In the genomic region with DNA sequence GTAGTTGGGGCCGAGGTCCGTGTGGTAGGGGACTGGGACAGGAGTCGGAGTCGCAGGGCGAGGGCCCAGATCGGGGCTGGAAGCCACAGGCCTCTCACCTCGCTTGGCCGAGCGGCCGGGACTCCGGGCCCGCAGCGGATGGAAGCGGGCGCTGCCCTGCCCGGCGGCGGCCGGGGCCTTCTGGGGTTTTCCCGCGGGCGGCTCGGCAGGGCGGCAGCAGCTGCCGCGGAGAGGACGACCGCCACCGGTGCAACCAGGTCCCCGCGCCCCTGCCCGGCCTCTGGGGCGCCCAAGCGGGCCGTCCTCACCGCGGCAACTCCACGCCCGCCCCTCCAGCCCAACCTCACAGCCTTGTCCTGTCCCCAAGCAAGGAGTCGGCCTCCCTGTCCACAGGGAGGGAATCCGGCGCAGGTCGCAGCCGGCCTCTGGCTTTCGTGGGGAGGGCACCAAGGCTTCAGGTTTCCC, we compare ENCODE assay signal across 20 cellular contexts. TPM values are rescaled to one million over a fixed set of nuclear protein-coding genes. Genes with fewer than 3 reads are reported as not detected.
A peak's percentile ranks its signal among the peaks of the same experiment; 100 is the strongest.
DNase-seq lines count a peak whose midpoint lies in the region; ATAC-seq, FAIRE-seq and TF ChIP-seq lines count a peak whose summit lies in the region.
"Had no signal": no experiment of that assay in that cellular context is flagged by ENCODE, and none has a peak within 500 bp of the region (broad histone marks: within the 10 kb centered on the region; RNA-seq: fewer than 3 reads in every experiment).

No MANE protein-coding gene starts in this region.

- TF ChIP-seq POLR2A in K562 (conservative IDR thresholded peaks at IDR 0.05) (no peak), stomach (IDR thresholded peaks at IDR 0.05) (no peak)

- no peak for TF ChIP-seq CTCF in K562 (IDR thresholded peaks at IDR 0.05 in 2 of 3, conservative IDR thresholded peaks at IDR 0.05 in 1 of 3; ENCODE audit: insufficient read depth in 2 of 3, low read depth in 1 of 3, low read length in 3 of 3)
- no peak for TF ChIP-seq CTCF in lower lobe of right lung (IDR thresholded peaks at IDR 0.05)
- no peak for TF ChIP-seq CTCF in stomach (IDR thresholded peaks at IDR 0.05)

- no peak overlapping the region for H2AFZ ChIP-seq in K562 (ENCODE audit: low read depth, low read length)

- no peak for TF ChIP-seq EP300 in K562 (IDR thresholded peaks at IDR 0.05; ENCODE audit: low read length)
- no peak for TF ChIP-seq EP300 in stomach (IDR thresholded peaks at IDR 0.05)

- ATAC-seq in K562 = no peak
- ATAC-seq in lower lobe of right lung = peak; percentile 50 to 86
- ATAC-seq in HG03521 (IDR thresholded peaks at IDR 0.05; ENCODE audit: unreplicated experiment) = no peak
- ATAC-seq: activated T-cell treated with anti-CD3 and anti-CD28 coated beads, Interleukin-2, amount 50 U/mL, for 72 hours; CD8-positive, alpha-beta T cell; HCT116; PC-3; stimulated activated memory B cell treated with anti-CD40 and anti-IgM and Interleukin-4, amounts not matched to agents 10 μg/mL and 1 μg/mL and 100 μg/mL, for 72 hours had no signal

- no peak overlapping the region for H3K4me2 ChIP-seq in K562 (ENCODE audit: insufficient read depth, low read length)

- no TSS peak for BruUV-seq in K562 (replicated peaks; lab: Mats Ljungman, UMichigan)

- in situ Hi-C loops in K562 (cut with MboI) = no loop called here

- intact Hi-C loops in K562 (cut with micrococcal nuclease) = no loop called here
- intact Hi-C loops in lower lobe of right lung (cut with DNase I) = no loop called here
- intact Hi-C loops in stomach (cut with DNase I; ENCODE audit: low total_unique reads) = no loop called here

- no peak for FAIRE-seq in K562 (lab: Jason Lieb, UNC)
- FAIRE-seq: A204.1 had no signal

- H3K79me2 ChIP-seq in K562 (ENCODE audit: control insufficient read depth, insufficient read depth, low read length) = no peaks in the 10 kb centered on the region

- H3K9ac ChIP-seq in K562 (ENCODE audit: insufficient read depth in 1 of 2, low read depth in 2 of 2, low read length in 2 of 2) = no peak overlapping the region

- no peak for TF ChIP-seq RAD21 in K562 (CRISPR knock-in tag; conservative IDR thresholded peaks at IDR 0.05 in 1 of 2, IDR thresholded peaks at IDR 0.05 in 1 of 2)

- no peaks in the 10 kb centered on the region for H3K9me1 ChIP-seq in K562 (ENCODE audit: control insufficient read depth, insufficient read depth, low read length)

- 98% methylated on average over 13 of the region's 45 CpGs for WGBS in K562 (ENCODE audit: insufficient coverage, low coverage, missing lambda C conversion rate)
- WGBS in stomach, 5 donors = 8 to 27% (median 18%) methylated on average over 11 to 45 of the region's 45 CpGs

- CTCF ChIA-PET in K562 (lab: Yijun Ruan, JAX; ENCODE audit: low intra/inter-chr PET ratio) = no interaction called here

- no peaks in the 10 kb centered on the region; a peak in 1 of 5 replicates for H3K4me1 ChIP-seq in K562 (replicated peaks in 1 of 2; ENCODE audit: control insufficient read depth in 2 of 2, insufficient read depth in 2 of 2, low read length in 2 of 2)
- no peaks in the 10 kb centered on the region for H3K4me1 ChIP-seq in lower lobe of right lung
- H3K4me1 ChIP-seq in stomach = peaks cover 4 to 10% (median 8%) of the 10 kb centered on the region in 4 donors

- no peaks in the 10 kb centered on the region for H4K20me1 ChIP-seq in K562 (replicated peaks; ENCODE audit: control insufficient read depth, insufficient read depth, low read length)

- POLR2A ChIA-PET in K562 (lab: Yijun Ruan, JAX) = no interaction called here

- H3K4me3 ChIP-seq in K562 = no peak overlapping the region
- H3K4me3 ChIP-seq in lower lobe of right lung = no peak overlapping the region
- H3K4me3 ChIP-seq in stomach = peak overlapping the region; percentile 22 to 43 (median 26)

- H3K27me3 ChIP-seq in K562 (ENCODE audit: control insufficient read depth in 2 of 2, insufficient read depth in 2 of 2, low read length in 2 of 2) (no peaks in the 10 kb centered on the region), lower lobe of right lung (ENCODE audit: low read depth) (peaks cover 34% of the 10 kb centered on the region), stomach (peaks cover 0 to 42% (median 19%) of the 10 kb centered on the region in 3 donors)

- H3K36me3 ChIP-seq in K562 (ENCODE audit: control insufficient read depth, insufficient read depth, low read length) (no peaks in the 10 kb centered on the region), lower lobe of right lung (no peaks in the 10 kb centered on the region), stomach (no peaks in the 10 kb centered on the region)

- DNase-seq in activated CD8-positive, alpha-beta memory T cell treated with anti-CD3 and anti-CD28 coated beads for 24 hours = peak; percentile 63
- DNase-seq in activated CD8-positive, alpha-beta memory T cell treated with anti-CD3 and anti-CD28 coated beads, Interleukin-2, amount 50 U/mL, for 4 hours = no peak
- DNase-seq in K562 (ENCODE audit: extremely low read depth in 1 of 4, low spot score in 3 of 4) = no peak
- no peak for DNase-seq in lower lobe of right lung
- peak; percentile 28 for DNase-seq in stomach
- no peak for DNase-seq in SKM-1 (lab: John Stamatoyannopoulos, UW; ENCODE audit: unreplicated experiment)
- no peak for DNase-seq in activated effector memory CD4-positive, alpha-beta T cell treated with Interleukin-2 at 50 U/mL for 16 hours
- DNase-seq: activated CD4-positive, CD25-positive, alpha-beta regulatory T cell treated with anti-CD3 and anti-CD28 coated beads, Interleukin-2, amount 50 U/mL, for 72 hours; anterior cingulate cortex; CD8-positive, alpha-beta T cell; NCI-H1694; NCI-H510A; PC-3; stimulated activated CD4-positive, alpha-beta T cell treated with anti-CD3 and anti-CD28 coated beads, Interleukin-4, amount 100 ng/mL, for 1 hour; T-helper 1 cell had no signal

- H3K27ac ChIP-seq in K562 (ENCODE audit: extremely low read depth, low read depth, low read length) (no peak overlapping the region), lower lobe of right lung (no peak overlapping the region), stomach (no peak overlapping the region)

- H3K9me3 ChIP-seq in K562 (replicated peaks; ENCODE audit: control insufficient read depth, insufficient read depth, low read depth, low read length) (no peaks in the 10 kb centered on the region), lower lobe of right lung (no peaks in the 10 kb centered on the region), stomach (no peaks in the 10 kb centered on the region)

RNA-seq across cellular contexts. Expression of a gene that starts 15.6 kb away (rescaled TPM):
- total RNA-seq in K562 (2011; cell fraction: chromatin; rRNA removed; ENCODE audit: low replicate concordance) = 87.6 and 168 TPM in 2 replicates
- 46.0 and 46.2 TPM in 2 replicates for total RNA-seq in K562 (2011; cell fraction: nucleolus; rRNA removed)
- 64.0 and 84.8 TPM in 2 replicates for total RNA-seq in K562 (2011; cell fraction: nucleoplasm; rRNA removed)
- total RNA-seq in K562 (2014; rRNA removed) (70.4 and 78.3 TPM in 2 replicates), K562 (2014; rRNA removed; fragmentation: Illumina TruSeq; extraction: Trizol) (136 and 190 TPM in 2 replicates), K562 (2015; rRNA removed; fragmentation: Illumina TruSeq; extraction: Trizol) (85.8 and 107 TPM in 2 replicates), K562 (2021) (156 and 160 TPM in 2 replicates), lower lobe of right lung (47.4 TPM), stomach (10 to 100 TPM in 4 of 5 donors, 1 to 10 TPM in 1; 4.1 to 61.3 (median 35.3) TPM)
- polyA plus RNA-seq in K562 (2011; rRNA removed) (53.8 and 122 TPM in 2 replicates), K562 (2014; fragmentation: Illumina TruSeq; extraction: Trizol) (93.2 and 93.6 TPM in 2 replicates), K562 (2014; fragmentation: Nextera tagmentation; extraction: Ambion mirVana) (100 to 1,000 TPM; 204 to 330 TPM), K562 (2014; rRNA removed) (131 and 142 TPM in 2 replicates), stomach (10 to 100 TPM; 24.2 to 49.6 (median 30.9) TPM)
- 6.9 and 14.5 TPM in 2 replicates for polyA plus RNA-seq in K562 (2011; cell fraction: cytosol; rRNA removed)
- polyA plus RNA-seq in K562 (2011; cell fraction: nucleus; rRNA removed) = 29.7 and 32.9 TPM in 2 replicates
- polyA plus RNA-seq in K562 (2012) = 75.6 and 127 TPM in 2 replicates
- 43.9 and 58.6 TPM in 2 replicates for polyA minus RNA-seq in K562 (2011; rRNA and poly(A)+ RNA removed)
- 16.8 and 34.3 TPM in 2 replicates for polyA minus RNA-seq in K562 (2011; cell fraction: cytosol; rRNA and poly(A)+ RNA removed)
- polyA minus RNA-seq in K562 (2011; cell fraction: nucleus; rRNA and poly(A)+ RNA removed) = 12.1 and 13.9 TPM in 2 replicates

RNA-seq across cellular contexts. Expression of a gene that starts 19.7 kb away (rescaled TPM):
- total RNA-seq in K562 (2011; cell fraction: chromatin; rRNA removed; ENCODE audit: low replicate concordance) = 25.3 and 93.4 TPM in 2 replicates
- 17.5 and 19.6 TPM in 2 replicates for total RNA-seq in K562 (2011; cell fraction: nucleolus; rRNA removed)
- total RNA-seq in K562 (2011; cell fraction: nucleoplasm; rRNA removed) = 36.7 and 56.3 TPM in 2 replicates
- 16.9 and 22.2 TPM in 2 replicates for total RNA-seq in K562 (2014; rRNA removed)
- 64.3 and 73.2 TPM in 2 replicates for total RNA-seq in K562 (2014; rRNA removed; fragmentation: Illumina TruSeq; extraction: Trizol)
- total RNA-seq in K562 (2015; rRNA removed; fragmentation: Illumina TruSeq; extraction: Trizol) = 52.4 and 56.4 TPM in 2 replicates
- total RNA-seq in K562 (2021) = 45.6 and 48.3 TPM in 2 replicates
- polyA plus RNA-seq in K562 (2011; rRNA removed) = 22.3 and 47.2 TPM in 2 replicates
- 7.2 and 8.9 TPM in 2 replicates for polyA plus RNA-seq in K562 (2011; cell fraction: cytosol; rRNA removed)
- 17.9 and 19.5 TPM in 2 replicates for polyA plus RNA-seq in K562 (2011; cell fraction: nucleus; rRNA removed)
- polyA plus RNA-seq in K562 (2012) = 32.1 and 33.4 TPM in 2 replicates
- polyA plus RNA-seq in K562 (2014; fragmentation: Illumina TruSeq; extraction: Trizol) = 50.4 and 59.7 TPM in 2 replicates
- polyA plus RNA-seq in K562 (2014; fragmentation: Nextera tagmentation; extraction: Ambion mirVana) = 10 to 100 TPM; 19.5 to 21.9 TPM
- 33.3 and 34.1 TPM in 2 replicates for polyA plus RNA-seq in K562 (2014; rRNA removed)
- polyA minus RNA-seq in K562 (2011; rRNA and poly(A)+ RNA removed) = 39.5 and 51.7 TPM in 2 replicates
- polyA minus RNA-seq in K562 (2011; cell fraction: cytosol; rRNA and poly(A)+ RNA removed) = 14.1 and 29.7 TPM in 2 replicates
- 9.3 and 12.0 TPM in 2 replicates for polyA minus RNA-seq in K562 (2011; cell fraction: nucleus; rRNA and poly(A)+ RNA removed)
- total RNA-seq in lower lobe of right lung = 25.0 TPM
- total RNA-seq in stomach = 10 to 100 TPM in 3 of 5 donors, 1 to 10 TPM in 2; 5.5 to 53.7 (median 21.7) TPM
- 10 to 100 TPM in 1 of 3 donors, 1 to 10 TPM in 2; 9.1 to 12.8 (median 9.3) TPM for polyA plus RNA-seq in stomach

RNA-seq across cellular contexts. Expression of a gene that starts 58.1 kb away (rescaled TPM):
- 5.9 and 9.8 TPM in 2 replicates for total RNA-seq in K562 (2011; cell fraction: chromatin; rRNA removed; ENCODE audit: low replicate concordance)
- total RNA-seq in K562 (2011; cell fraction: nucleolus; rRNA removed) = 9.0 and 9.9 TPM in 2 replicates
- 8.0 and 13.7 TPM in 2 replicates for total RNA-seq in K562 (2011; cell fraction: nucleoplasm; rRNA removed)
- total RNA-seq in K562 (2014; rRNA removed) = 102 and 103 TPM in 2 replicates
- total RNA-seq in K562 (2014; rRNA removed; fragmentation: Illumina TruSeq; extraction: Trizol) = 74.0 and 81.1 TPM in 2 replicates
- total RNA-seq in K562 (2015; rRNA removed; fragmentation: Illumina TruSeq; extraction: Trizol) = 77.8 and 79.6 TPM in 2 replicates
- total RNA-seq in K562 (2021) = 48.2 and 56.8 TPM in 2 replicates
- 21.6 and 37.3 TPM in 2 replicates for polyA plus RNA-seq in K562 (2011; rRNA removed)
- polyA plus RNA-seq in K562 (2011; cell fraction: cytosol; rRNA removed) = 30.7 and 47.8 TPM in 2 replicates
- 14.3 and 18.7 TPM in 2 replicates for polyA plus RNA-seq in K562 (2011; cell fraction: nucleus; rRNA removed)
- polyA plus RNA-seq in K562 (2012) = 48.5 and 68.8 TPM in 2 replicates
- polyA plus RNA-seq in K562 (2014; fragmentation: Illumina TruSeq; extraction: Trizol) = 60.4 and 60.5 TPM in 2 replicates
- 10 to 100 TPM; 11.9 to 13.7 TPM for polyA plus RNA-seq in K562 (2014; fragmentation: Nextera tagmentation; extraction: Ambion mirVana)
- polyA plus RNA-seq in K562 (2014; rRNA removed) = 59.7 and 68.8 TPM in 2 replicates
- polyA minus RNA-seq in K562 (2011; rRNA and poly(A)+ RNA removed) = 29.9 and 48.6 TPM in 2 replicates
- polyA minus RNA-seq in K562 (2011; cell fraction: cytosol; rRNA and poly(A)+ RNA removed) = 6.6 and 24.9 TPM in 2 replicates
- polyA minus RNA-seq in K562 (2011; cell fraction: nucleus; rRNA and poly(A)+ RNA removed) = 2.7 and 5.4 TPM in 2 replicates
- 37.4 TPM for total RNA-seq in lower lobe of right lung
- 10 to 100 TPM; 22.8 to 61.4 (median 38.4) TPM for total RNA-seq in stomach
- 10 to 100 TPM; 52.1 to 57.3 (median 56.0) TPM for polyA plus RNA-seq in stomach

Comparison
In these comparisons a context has a peak if more than half of its experiments do, and no peak if none do; other contexts are left out.
1. DNase-seq: peak in activated CD8-positive, alpha-beta memory T cell treated with anti-CD3 and anti-CD28 coated beads for 24 hours (single experiment) and stomach (single experiment); none in activated CD8-positive, alpha-beta memory T cell treated with anti-CD3 and anti-CD28 coated beads, Interleukin-2, amount 50 U/mL, for 4 hours (single experiment), K562 (0 of 4), lower lobe of right lung (single experiment), SKM-1 (single experiment) and activated effector memory CD4-positive, alpha-beta T cell treated with Interleukin-2 at 50 U/mL for 16 hours (single experiment).
2. ATAC-seq: peak in lower lobe of right lung (2 of 2); none in K562 (single experiment) and HG03521 (single experiment).
3. H3K4me3 ChIP-seq: peak in stomach (4 of 4); none in K562 (single experiment) and lower lobe of right lung (single experiment).